7 cellular contexts compared by ENCODE assay signal in the genomic region with DNA sequence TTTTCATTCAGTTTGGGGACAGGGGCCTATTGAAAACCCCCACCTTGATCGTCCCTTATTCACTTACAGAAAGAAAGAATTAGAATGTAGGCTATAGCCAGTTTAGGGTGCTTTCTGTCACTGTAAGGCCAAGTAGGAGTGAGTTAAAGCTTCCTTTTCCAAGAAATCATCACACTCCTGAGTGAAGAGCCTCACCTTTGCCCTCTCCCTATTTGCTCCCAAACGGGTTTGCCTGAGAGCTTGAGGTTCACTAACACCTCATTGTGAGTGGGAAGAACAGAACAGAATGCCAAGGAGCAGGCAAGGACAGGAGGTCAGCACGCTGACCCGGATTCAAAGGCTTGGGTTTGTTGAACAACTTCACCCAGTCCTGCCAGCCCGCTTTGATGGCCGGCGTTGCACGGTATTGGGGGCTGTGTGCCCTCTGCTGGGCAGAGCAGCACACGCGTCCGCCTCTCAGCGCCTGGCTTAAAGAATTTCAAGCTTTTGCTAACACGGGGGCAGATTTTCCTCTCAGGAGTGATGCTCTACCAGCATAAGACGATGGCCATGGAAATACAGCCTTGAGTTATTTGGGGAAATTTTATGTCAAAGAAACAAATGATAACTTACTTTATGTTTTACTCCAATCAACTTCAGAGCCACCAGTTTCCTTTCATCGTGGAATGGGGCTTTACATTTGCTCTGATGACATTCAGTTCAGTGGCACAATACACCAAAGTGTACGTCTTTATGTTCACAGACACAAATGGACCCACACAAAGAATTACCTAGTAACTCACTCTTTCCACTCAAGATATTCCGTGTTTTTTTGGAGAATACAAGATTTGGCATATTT.
DNase-seq lines count a peak whose midpoint lies in the region; ATAC-seq and TF ChIP-seq lines count a peak whose summit lies in the region.

No MANE protein-coding gene starts in this region.

- TF ChIP-seq CTCF in WERI-Rb-1 (IDR thresholded peaks at IDR 0.05; ENCODE audit: low read depth, low read length) (peak; percentile 86), cardiac muscle cell (IDR thresholded peaks at IDR 0.05; ENCODE audit: low read depth, low read length) (peak; percentile 86), psoas muscle (IDR thresholded peaks at IDR 0.05) (peak; percentile 50)

- H3K27ac ChIP-seq in WERI-Rb-1 (no peak overlapping the region), cardiac muscle cell (peak overlapping the region; percentile 51), psoas muscle (no peak overlapping the region)

- peak; percentile 43 for DNase-seq in ELR (ENCODE audit: low read depth)
- DNase-seq in WERI-Rb-1 = peak; percentile 60
- peak; percentile 81 to 87 for DNase-seq in cardiac muscle cell (ENCODE audit: low read depth in 1 of 2, low spot score in 1 of 2)
- DNase-seq in psoas muscle = peak; percentile 13 to 59
- DNase-seq in NCI-H2227 treated with DMSO at 0.1 percent for 48 hours (lab: John Stamatoyannopoulos, UW) = no peak

- WGBS in psoas muscle, 3 donors = 30 to 42% (median 39%) methylated on average over 17 of the region's 17 CpGs

- peak; percentile 71 for ATAC-seq in GM19438 (IDR thresholded peaks at IDR 0.05; ENCODE audit: low read depth, unreplicated experiment)
- ATAC-seq in HG03558 (IDR thresholded peaks at IDR 0.05; ENCODE audit: extremely low read depth, unreplicated experiment) = peak; percentile 52
- peak; percentile 42 to 74 (median 70) for ATAC-seq in psoas muscle

- H3K4me1 ChIP-seq in cardiac muscle cell (ENCODE audit: low read depth) (peaks cover 17% of the 10 kb centered on the region), psoas muscle (no peaks in the 10 kb centered on the region)

- H3K27me3 ChIP-seq in WERI-Rb-1 (ENCODE audit: insufficient read depth, low read depth, severe bottlenecking) = no peaks in the 10 kb centered on the region
- no peaks in the 10 kb centered on the region for H3K27me3 ChIP-seq in cardiac muscle cell
- no peaks in the 10 kb centered on the region for H3K27me3 ChIP-seq in psoas muscle (ENCODE audit: insufficient read depth in 3 of 3, low read length in 2 of 3)

- H3K36me3 ChIP-seq in WERI-Rb-1 (no peaks in the 10 kb centered on the region), cardiac muscle cell (no peaks in the 10 kb centered on the region), psoas muscle (ENCODE audit: insufficient read depth in 1 of 2, low read depth in 1 of 2) (no peaks in the 10 kb centered on the region)

- intact Hi-C loops in psoas muscle (cut with DNase I) = loop anchor here (5.0 kb wide), 1 partner anchor 278 kb away; no protein-coding TSS in a partner anchor

- H3K9me3 ChIP-seq in WERI-Rb-1 (ENCODE audit: severe bottlenecking) (peaks cover 2% of the 10 kb centered on the region), cardiac muscle cell (ENCODE audit: low read depth) (no peaks in the 10 kb centered on the region), psoas muscle (no peaks in the 10 kb centered on the region)

- H3K4me3 ChIP-seq in WERI-Rb-1 (ENCODE audit: low read depth, low read length) (no peak overlapping the region), cardiac muscle cell (no peak overlapping the region), psoas muscle (no peak overlapping the region)
